In genomic region chr16:10942352-10943297, GRCh38 we compare ENCODE assay signal across 8 cellular contexts. TPM values are rescaled to one million over a fixed set of nuclear protein-coding genes. Genes with fewer than 3 reads are reported as not detected.
DNase-seq lines count a peak whose midpoint lies in the region; ATAC-seq, FAIRE-seq and TF ChIP-seq lines count a peak whose summit lies in the region.

Gene DEXI (minus strand): TSS chr16:10942468. CDS start chr16:10942005, 463 bp downstream.

- peak within 1 kb of the TSS; percentile 27 for H3K4ac ChIP-seq in neuronal stem cell (ENCODE audit: low read length)

- peak within 1 kb of the TSS; percentile 54 for H2BK5ac ChIP-seq in neuronal stem cell (ENCODE audit: low read length)

- no peaks in the 10 kb centered on the region for H3K36me3 ChIP-seq in SJCRH30
- H3K36me3 ChIP-seq in neuronal stem cell (replicated peaks in 1 of 2; ENCODE audit: control insufficient read depth in 2 of 2, insufficient read depth in 2 of 2, low read length in 2 of 2): peaks cover 2 to 28% of the 10 kb centered on the region in 2 donors

- H3K4me1 ChIP-seq in SJCRH30 (peaks cover 6% of the 10 kb centered on the region; the same call in 1 of the 2 replicates), foreskin keratinocyte (peaks cover 18% of the 10 kb centered on the region), neuronal stem cell (ENCODE audit: control insufficient read depth in 2 of 2, insufficient read depth in 1 of 2, low read depth in 1 of 2, low read length in 2 of 2) (peaks cover 28 to 34% of the 10 kb centered on the region in 2 donors)

- H3K23ac ChIP-seq in neuronal stem cell (ENCODE audit: low read depth, low read length, poor library complexity): peak within 1 kb of the TSS; percentile 78

- no peak within 1 kb of the TSS for H2BK15ac ChIP-seq in neuronal stem cell (ENCODE audit: low read length)

- FAIRE-seq in H54 (lab: Jason Lieb, UNC): no peak

- no peaks in the 10 kb centered on the region for H3K9me3 ChIP-seq in SJCRH30 (replicated peaks)
- H3K9me3 ChIP-seq in neuronal stem cell (replicated peaks in 1 of 2; ENCODE audit: control insufficient read depth in 2 of 2, insufficient read depth in 1 of 2, low read depth in 1 of 2, low read length in 2 of 2): no peaks in the 10 kb centered on the region

- H3K9ac ChIP-seq in neuronal stem cell (ENCODE audit: low read depth, low read length, poor library complexity): peak within 1 kb of the TSS; percentile 95

- peak within 1 kb of the TSS; percentile 48 for H3K27ac ChIP-seq in SJCRH30
- H3K27ac ChIP-seq in foreskin keratinocyte: peak within 1 kb of the TSS; percentile 60
- peak within 1 kb of the TSS; percentile 66 for H3K27ac ChIP-seq in neuronal stem cell (replicated peaks; ENCODE audit: low read length)

- DNase-seq in ELR (ENCODE audit: low read depth) (peak; percentile 90), H54 (ENCODE audit: insufficient read length, low spot score) (peak; percentile 96), M059J (ENCODE audit: low read depth) (peak; percentile 87), SJCRH30 (peak; percentile 87 to 92), foreskin keratinocyte (peak; percentile 56 to 73), neuronal stem cell (ENCODE audit: low spot score) (peak; percentile 86)
- DNase-seq in activated gamma-delta T cell treated with anti-CD3 and anti-CD28 coated beads, Interleukin-2, amount 50 U/mL, for 16 hours (ENCODE audit: low read depth): peak; percentile 91

- peak within 1 kb of the TSS; percentile 95 for H3K18ac ChIP-seq in neuronal stem cell (ENCODE audit: low read length)

- H2AFZ ChIP-seq in neuronal stem cell (ENCODE audit: low read length): peak within 1 kb of the TSS; percentile 96

- H2BK12ac ChIP-seq in neuronal stem cell (ENCODE audit: low read length): no peak within 1 kb of the TSS

- no peak within 1 kb of the TSS for H3K14ac ChIP-seq in neuronal stem cell (ENCODE audit: low read length)

- H3K4me3 ChIP-seq in SJCRH30 (peak within 1 kb of the TSS; percentile 79), neuronal stem cell (ENCODE audit: low read length in 2 of 2) (peak within 1 kb of the TSS; percentile 60 to 81)

- H3K4me2 ChIP-seq in neuronal stem cell (ENCODE audit: insufficient read depth, low read length, poor library complexity, severe bottlenecking): peak within 1 kb of the TSS; percentile 87

- no peaks in the 10 kb centered on the region for H3K27me3 ChIP-seq in SJCRH30
- no peaks in the 10 kb centered on the region for H3K27me3 ChIP-seq in foreskin keratinocyte
- peaks cover 0 to 3% (median 0%) of the 10 kb centered on the region in 3 experiments for H3K27me3 ChIP-seq in neuronal stem cell (ENCODE audit: control insufficient read depth in 3 of 3, insufficient read depth in 3 of 3, low read depth in 1 of 3, low read length in 3 of 3)

- TF ChIP-seq CTCF in foreskin keratinocyte (conservative IDR thresholded peaks at IDR 0.05) (peak; percentile 6), subcutaneous adipose tissue (IDR thresholded peaks at IDR 0.05; ENCODE audit: low read depth) (no peak)

- H2BK120ac ChIP-seq in neuronal stem cell (ENCODE audit: low read depth, low read length): no peak within 1 kb of the TSS

- TF ChIP-seq POLR2A in H54 (IDR thresholded peaks at IDR 0.05; ENCODE audit: low read depth, low read length): peak; percentile 76

- peak; percentile 74 for ATAC-seq in foreskin keratinocyte

- H4K8ac ChIP-seq in neuronal stem cell (ENCODE audit: low read depth, low read length): no peak within 1 kb of the TSS

- H4K91ac ChIP-seq in neuronal stem cell (ENCODE audit: low read depth, low read length, poor library complexity): no peak within 1 kb of the TSS

- H2AK5ac ChIP-seq in neuronal stem cell (ENCODE audit: low read depth, low read length): no peak within 1 kb of the TSS

- peaks cover 8% of the 10 kb centered on the region for H3K79me1 ChIP-seq in neuronal stem cell (ENCODE audit: low read depth, low read length)

- no CpG with 5 or more reads among the region's 60 CpGs for WGBS in neuronal stem cell (ENCODE audit: extremely low coverage in 2 of 2, insufficient read length in 2 of 2, insufficient replicate concordance in 1 of 2), 2 donors

RNA-seq across cellular contexts. Expression of gene DEXI, which starts in this region (rescaled TPM):
- 53.0 and 60.7 TPM in 2 replicates for total RNA-seq in M059J (2014; rRNA removed; shearing (Covaris generic))
- 27.0 and 27.5 TPM in 2 replicates for total RNA-seq in SJCRH30 (2014; rRNA removed; shearing (Covaris generic))
- total RNA-seq in foreskin keratinocyte (42.8 and 45.1 TPM in 2 replicates), subcutaneous adipose tissue (10 to 100 TPM; 38.3 to 73.8 (median 56.1) TPM)
- 40.4 and 43.1 TPM in 2 replicates for polyA plus RNA-seq in foreskin keratinocyte
- polyA plus RNA-seq in neuronal stem cell (2013, experiment 1 of 2): 25.2 TPM
- polyA plus RNA-seq in neuronal stem cell (2013, experiment 2 of 2): 25.3 TPM

Comparison
In these comparisons a context has a peak if more than half of its experiments do, and no peak if none do; other contexts are left out.
1. Peak in every context shown above with its lines: DNase-seq, ATAC-seq, H3K4me3 ChIP-seq and H3K27ac ChIP-seq.